ENCODE assay signal across 26 cellular contexts in the genomic region with DNA sequence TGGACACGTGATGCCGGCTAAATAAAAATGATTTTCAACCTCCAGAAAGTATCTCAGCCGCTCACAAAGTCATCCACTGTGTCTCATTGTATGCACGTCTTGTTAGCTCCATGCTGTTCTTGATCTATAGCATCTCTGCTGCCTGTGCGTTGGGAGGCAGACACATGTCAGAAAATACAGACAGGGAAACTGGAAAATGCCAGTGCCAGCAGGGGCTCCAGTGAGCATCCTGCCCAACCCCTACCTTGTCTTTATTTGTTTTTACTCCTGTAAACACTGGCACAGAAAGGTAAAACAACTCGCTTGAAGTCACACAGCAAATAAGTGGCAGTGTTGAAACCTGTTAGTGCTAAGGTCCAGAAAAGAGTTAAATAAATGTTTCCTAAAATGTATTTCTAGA.
"Had no signal": no experiment of that assay in that cellular context is flagged by ENCODE, and none has a peak within 500 bp of the region (broad histone marks: within the 10 kb centered on the region; RNA-seq: fewer than 3 reads in every experiment).

No MANE protein-coding gene starts in this region.

- H3K36me3 Mint-ChIP-seq: activated naive CD8-positive, alpha-beta T cell treated with anti-CD3 and anti-CD28 coated beads, Interleukin-2, amount 10 ng/mL, durations not matched to agents 7 days and 5 days had no signal

- H3K4me3 ChIP-seq: breast epithelium, MG63, SJCRH30 had no signal

- H3K27ac ChIP-seq: breast epithelium, KMS-11, SJCRH30 had no signal

- DNase-seq: activated CD4-positive, alpha-beta T cell treated with anti-CD3 and anti-CD28 coated beads for 4 hours; activated CD8-positive, alpha-beta memory T cell treated with anti-CD3 and anti-CD28 coated beads, Interleukin-2, amount 50 U/mL, for 48 hours; activated CD8-positive, alpha-beta T cell treated with anti-CD3 and anti-CD28 coated beads for 36 hours; activated naive CD4-positive, alpha-beta T cell treated with anti-CD3 and anti-CD28 coated beads, Interleukin-2, amount 50 U/mL, for 16 hours; activated naive CD8-positive, alpha-beta T cell treated with anti-CD3 and anti-CD28 coated beads, Interleukin-2, amount 10 ng/mL, durations not matched to agents 7 days and 5 days; activated T-cell treated with anti-CD3 and anti-CD28 coated beads, Interleukin-2, amount 50 U/mL, for 1 hour; aorta; caudate nucleus; MG63; MV-4-11; NCI-H1092 treated with DMSO at 0.1 percent for 48 hours; NCI-H1417 treated with DMSO at 0.1 percent for 48 hours; NCI-H1694; NCI-H2029; NCI-H2107; NCI-H2171 treated with DMSO at 0.1 percent for 48 hours; NCI-H226; NCI-H526 treated with DMSO at 0.1 percent for 48 hours; NCI-H82; Right ventricle myocardium superior; RPMI8226; SJCRH30; SW 1271 had no signal

- H3K9me3 Mint-ChIP-seq: activated CD8-positive, alpha-beta T cell treated with anti-CD3 and anti-CD28 coated beads for 36 hours; activated naive CD8-positive, alpha-beta T cell treated with anti-CD3 and anti-CD28 coated beads, Interleukin-2, amount 10 ng/mL, durations not matched to agents 7 days and 5 days had no signal

- H3K4me3 Mint-ChIP-seq: activated CD8-positive, alpha-beta T cell treated with anti-CD3 and anti-CD28 coated beads for 36 hours; activated naive CD8-positive, alpha-beta T cell treated with anti-CD3 and anti-CD28 coated beads, Interleukin-2, amount 10 ng/mL, durations not matched to agents 7 days and 5 days had no signal

- H3K36me3 ChIP-seq: breast epithelium, MG63, SJCRH30 had no signal

- H3K27me3 ChIP-seq: breast epithelium, MG63 had no signal

- H3K27ac Mint-ChIP-seq: activated CD8-positive, alpha-beta T cell treated with anti-CD3 and anti-CD28 coated beads for 36 hours; activated naive CD8-positive, alpha-beta T cell treated with anti-CD3 and anti-CD28 coated beads, Interleukin-2, amount 10 ng/mL, durations not matched to agents 7 days and 5 days had no signal

- H3K4me1 Mint-ChIP-seq: activated naive CD8-positive, alpha-beta T cell treated with anti-CD3 and anti-CD28 coated beads, Interleukin-2, amount 10 ng/mL, durations not matched to agents 7 days and 5 days had no signal

- ATAC-seq: activated CD8-positive, alpha-beta T cell treated with anti-CD3 and anti-CD28 coated beads for 36 hours; SK-N-SH treated with all-trans-retinoic acid at 6 μM for 48 hours had no signal
